12 cellular contexts compared by ENCODE assay signal in genomic region chr3:194928831-194929594, GRCh38.
DNase-seq lines count a peak whose midpoint lies in the region; ATAC-seq and TF ChIP-seq lines count a peak whose summit lies in the region.
"Had no signal": no experiment of that assay in that cellular context is flagged by ENCODE, and none has a peak within 500 bp of the region (broad histone marks: within the 10 kb centered on the region; RNA-seq: fewer than 3 reads in every experiment).

No MANE protein-coding gene starts in this region.

- H3K36me3 ChIP-seq in testis (ENCODE audit: low read depth, missing control alignments): no peaks in the 10 kb centered on the region
- H3K36me3 ChIP-seq: vagina had no signal

- H3K36me3 Mint-ChIP-seq in activated CD4-positive, alpha-beta T cell treated with anti-CD3 and anti-CD28 coated beads for 36 hours (ENCODE audit: low read depth): no peaks in the 10 kb centered on the region

- TF ChIP-seq CTCF in cardiac fibroblast (IDR thresholded peaks at IDR 0.05; ENCODE audit: low read depth, low read length): peak; percentile 67
- peak; percentile 64 to 79 (median 74) for TF ChIP-seq CTCF in testis (IDR thresholded peaks at IDR 0.05)

- intact Hi-C loops in activated CD4-positive, alpha-beta T cell treated with anti-CD3 and anti-CD28 coated beads for 36 hours (cut with DNase I, micrococcal nuclease): no loop called here
- intact Hi-C loops in testis (cut with DNase I; ENCODE audit: low total_unique reads): no loop called here

- TF ChIP-seq POLR2A in testis (IDR thresholded peaks at IDR 0.05): no peak

- POLR2A ChIA-PET in activated CD4-positive, alpha-beta T cell treated with anti-CD3 and anti-CD28 coated beads for 36 hours (lab: Charles Lee): interaction anchor here (0.6 kb wide), 1 partner anchor 211 kb away, joined by 4 read pairs; no protein-coding TSS in a partner anchor

- H3K9me3 Mint-ChIP-seq in activated CD4-positive, alpha-beta T cell treated with anti-CD3 and anti-CD28 coated beads for 36 hours (ENCODE audit: low read depth): no peaks in the 10 kb centered on the region

- H3K9me3 ChIP-seq in testis: no peaks in the 10 kb centered on the region
- H3K9me3 ChIP-seq: vagina had no signal

- peak; percentile 25 for DNase-seq in activated CD4-positive, alpha-beta T cell treated with anti-CD3 and anti-CD28 coated beads for 36 hours
- DNase-seq in activated CD4-positive, alpha-beta T cell treated with anti-CD3 and anti-CD28 coated beads, Interleukin-2, amount 50 U/mL, for 4 hours: no peak
- DNase-seq in cardiac fibroblast (ENCODE audit: low read depth in 2 of 2): peak in 1 of 2 donors; percentile 40
- no peak for DNase-seq in left lobe of liver (ENCODE audit: low spot score)
- DNase-seq in testis: peak; percentile 71
- DNase-seq in H4 (ENCODE audit: low spot score): no peak
- no peak for DNase-seq in activated CD4-positive, CD25-positive, alpha-beta regulatory T cell treated with anti-CD3 and anti-CD28 coated beads, Interleukin-2, amount 50 U/mL, for 72 hours
- no peak for DNase-seq in COLO668 (lab: John Stamatoyannopoulos, UW; ENCODE audit: unreplicated experiment)
- DNase-seq: activated naive CD4-positive, alpha-beta T cell treated with anti-CD3 and anti-CD28 coated beads, Interleukin-2, amount 50 U/mL, for 16 hours; NCI-H1436 treated with DMSO at 0.1 percent for 48 hours had no signal

- peaks cover 29% of the 10 kb centered on the region for H3K4me1 ChIP-seq in testis
- H3K4me1 ChIP-seq: A549 had no signal

- H3K27ac ChIP-seq in testis: no peak overlapping the region
- H3K27ac ChIP-seq: A549, vagina had no signal

- no peak for ATAC-seq in activated CD4-positive, alpha-beta T cell treated with anti-CD3 and anti-CD28 coated beads for 36 hours
- ATAC-seq in left lobe of liver: peak; percentile 68
- ATAC-seq: A549 had no signal

- H3K4me1 Mint-ChIP-seq in activated CD4-positive, alpha-beta T cell treated with anti-CD3 and anti-CD28 coated beads for 36 hours: no peaks in the 10 kb centered on the region

- peaks cover 12% of the 10 kb centered on the region for H3K27me3 Mint-ChIP-seq in activated CD4-positive, alpha-beta T cell treated with anti-CD3 and anti-CD28 coated beads for 36 hours

- WGBS in testis, 2 donors: 63% methylated on average over 29 to 31 of the region's 31 CpGs

- H3K27ac Mint-ChIP-seq in activated CD4-positive, alpha-beta T cell treated with anti-CD3 and anti-CD28 coated beads for 36 hours: no peak overlapping the region

- CTCF ChIA-PET in activated CD4-positive, alpha-beta T cell treated with anti-CD3 and anti-CD28 coated beads for 36 hours (lab: Charles Lee): interaction anchor here (0.6 to 0.7 kb wide), 3 partner anchors 59 to 268 kb away, joined by 3 to 4 read pairs (median 3); no protein-coding TSS in a partner anchor

- H3K27me3 ChIP-seq in testis: no peaks in the 10 kb centered on the region
- H3K27me3 ChIP-seq: vagina had no signal

- H3K4me3 ChIP-seq in cardiac fibroblast (replicated peaks in 1 of 2; ENCODE audit: low read depth in 2 of 2, low read length in 2 of 2) (no peak overlapping the region), testis (peak overlapping the region; percentile 8 to 49)
- H3K4me3 ChIP-seq: A549, vagina had no signal

- H3K4me3 Mint-ChIP-seq in activated CD4-positive, alpha-beta T cell treated with anti-CD3 and anti-CD28 coated beads for 36 hours: no peak overlapping the region

Comparison
In these comparisons a context has a peak if more than half of its experiments do, and no peak if none do; other contexts are left out.
1. DNase-seq: peak in activated CD4-positive, alpha-beta T cell treated with anti-CD3 and anti-CD28 coated beads for 36 hours (single experiment) and testis (single experiment); none in activated CD4-positive, alpha-beta T cell treated with anti-CD3 and anti-CD28 coated beads, Interleukin-2, amount 50 U/mL, for 4 hours (0 of 2), left lobe of liver (single experiment), H4 (single experiment), activated CD4-positive, CD25-positive, alpha-beta regulatory T cell treated with anti-CD3 and anti-CD28 coated beads, Interleukin-2, amount 50 U/mL, for 72 hours (single experiment) and COLO668 (single experiment).
2. H3K4me3 ChIP-seq: peak in testis (2 of 2); none in cardiac fibroblast (0 of 2).